ENCODE assay signal across 21 cellular contexts in the genomic region with DNA sequence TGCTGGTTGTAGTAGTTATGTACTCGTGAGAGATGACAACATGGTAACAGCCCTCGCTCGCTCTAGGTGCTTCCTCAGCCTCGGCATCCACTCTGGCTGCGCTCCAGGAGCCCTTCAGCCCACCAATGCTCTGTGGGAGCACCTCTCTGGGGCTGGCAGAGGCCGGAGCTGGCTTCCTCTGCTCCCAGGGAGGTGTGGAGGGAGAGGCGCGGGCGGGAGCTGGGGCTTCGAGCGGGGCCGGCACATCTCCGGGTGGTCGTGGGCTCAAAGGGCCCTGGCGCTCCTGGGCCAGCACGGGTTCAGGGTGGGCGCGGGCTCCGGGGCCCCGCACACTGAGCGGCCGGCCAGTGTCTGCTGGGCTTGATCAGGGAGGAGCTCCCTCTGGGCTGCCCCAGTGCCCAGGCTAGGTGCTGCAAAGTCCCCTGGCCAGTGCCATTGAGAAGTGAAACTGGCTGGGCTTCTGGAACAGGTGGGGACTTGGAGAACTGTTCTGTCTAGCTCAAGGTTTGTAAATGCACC.
DNase-seq lines count a peak whose midpoint lies in the region; ATAC-seq and TF ChIP-seq lines count a peak whose summit lies in the region.
"Had no signal": no experiment of that assay in that cellular context is flagged by ENCODE, and none has a peak within 500 bp of the region (broad histone marks: within the 10 kb centered on the region; RNA-seq: fewer than 3 reads in every experiment).

No MANE protein-coding gene starts in this region.

- peak; percentile 17 for ATAC-seq in esophagus mucosa
- ATAC-seq: GM12878, GM23338 had no signal

- H3K36me3 Mint-ChIP-seq in Calu3 (ENCODE audit: insufficient read depth, unreplicated experiment): no peaks in the 10 kb centered on the region
- H3K36me3 Mint-ChIP-seq: CD14-positive monocyte had no signal

- no peaks in the 10 kb centered on the region for H3K36me3 ChIP-seq in testis (ENCODE audit: low read depth, missing control alignments)
- H3K36me3 ChIP-seq: BE2C; BLaER1 treated with 17β-estradiol and CSF1 and Interleukin-3, amounts not matched to agents 10 nM and 100 nM had no signal

- TF ChIP-seq CTCF in testis (IDR thresholded peaks at IDR 0.05): no peak
- TF ChIP-seq CTCF in Calu3 (IDR thresholded peaks at IDR 0.05; ENCODE audit: unreplicated experiment): no peak

- no peak for TF ChIP-seq POLR2A in testis (IDR thresholded peaks at IDR 0.05)

- BruUV-seq in Calu3 (replicated peaks; lab: Mats Ljungman, UMichigan): no TSS peak

- CTCF ChIA-PET in Calu3 (lab: Charles Lee): no interaction called here

- H3K27ac ChIP-seq in testis: no peak overlapping the region
- H3K27ac ChIP-seq: 22Rv1; BLaER1 treated with 17β-estradiol and CSF1 and Interleukin-3, amounts not matched to agents 10 nM and 100 nM had no signal

- H3K4me1 ChIP-seq in testis: no peaks in the 10 kb centered on the region
- H3K4me1 ChIP-seq: BE2C; BLaER1 treated with 17β-estradiol and CSF1 and Interleukin-3, amounts not matched to agents 10 nM and 100 nM had no signal

- DNase-seq in NCI-H748 (lab: John Stamatoyannopoulos, UW; ENCODE audit: unreplicated experiment) (peak; percentile 1), NCI-H748 treated with DMSO at 0.1 percent for 48 hours (lab: John Stamatoyannopoulos, UW) (no peak), RPMI7951 (ENCODE audit: low read depth) (peak; percentile 1), testis (no peak), Calu3 (no peak), AG08396 (ENCODE audit: low spot score) (no peak)
- DNase-seq in effector CD8-positive, alpha-beta T cell (lab: John Stamatoyannopoulos, UW): no peak
- DNase-seq: AML-193; BE2C; CD4-positive, alpha-beta T cell; CD8-positive, alpha-beta memory T cell; DMS153; DND-41; GDM1; HCEC 1CT had no signal

- no peak overlapping the region for H3K4me3 Mint-ChIP-seq in Calu3 (ENCODE audit: low read depth, unreplicated experiment)
- H3K4me3 Mint-ChIP-seq: CD14-positive monocyte; CD4-positive, alpha-beta T cell; CD8-positive, alpha-beta memory T cell; GM23338 had no signal

- no peaks in the 10 kb centered on the region for H3K4me1 Mint-ChIP-seq in Calu3 (ENCODE audit: low read depth, unreplicated experiment)
- H3K4me1 Mint-ChIP-seq: CD14-positive monocyte; CD8-positive, alpha-beta memory T cell; GM23338 had no signal

- WGBS in testis, 2 donors: 49 to 76% methylated on average over 5 to 22 of the region's 22 CpGs

- no peak overlapping the region for H3K27ac Mint-ChIP-seq in Calu3 (ENCODE audit: unreplicated experiment)
- H3K27ac Mint-ChIP-seq: CD14-positive monocyte; CD4-positive, alpha-beta T cell; CD8-positive, alpha-beta memory T cell; GM23338 had no signal

- H3K9me3 ChIP-seq in testis: no peaks in the 10 kb centered on the region
- H3K9me3 ChIP-seq: BE2C had no signal

- intact Hi-C loops in testis (cut with DNase I; ENCODE audit: low total_unique reads): no loop called here
- intact Hi-C loops in Calu3 (cut with micrococcal nuclease; ENCODE audit: unreplicated experiment): no loop called here

- no peaks in the 10 kb centered on the region for H3K27me3 ChIP-seq in testis
- H3K27me3 ChIP-seq: BE2C; BLaER1 treated with 17β-estradiol and CSF1 and Interleukin-3, amounts not matched to agents 10 nM and 100 nM had no signal

- peak overlapping the region; percentile 19 to 42 for H3K4me3 ChIP-seq in testis
- H3K4me3 ChIP-seq: BLaER1 treated with 17β-estradiol and CSF1 and Interleukin-3, amounts not matched to agents 10 nM and 100 nM; GM12878; GM23338 had no signal

- peaks cover 30% of the 10 kb centered on the region for H3K9me3 Mint-ChIP-seq in Calu3 (ENCODE audit: low read depth, unreplicated experiment)

- H3K27me3 Mint-ChIP-seq in Calu3 (ENCODE audit: unreplicated experiment): no peaks in the 10 kb centered on the region
- H3K27me3 Mint-ChIP-seq: CD4-positive, alpha-beta T cell; CD8-positive, alpha-beta memory T cell had no signal

Comparison
In these comparisons a context has a peak if more than half of its experiments do, and no peak if none do; other contexts are left out.
1. DNase-seq: peak in NCI-H748 (single experiment) and RPMI7951 (single experiment); none in NCI-H748 treated with DMSO at 0.1 percent for 48 hours (single experiment), testis (single experiment), Calu3 (single experiment), effector CD8-positive, alpha-beta T cell (single experiment) and AG08396 (single experiment).